Comparison of ENCODE assay signal across 1 cellular context in the genomic region with DNA sequence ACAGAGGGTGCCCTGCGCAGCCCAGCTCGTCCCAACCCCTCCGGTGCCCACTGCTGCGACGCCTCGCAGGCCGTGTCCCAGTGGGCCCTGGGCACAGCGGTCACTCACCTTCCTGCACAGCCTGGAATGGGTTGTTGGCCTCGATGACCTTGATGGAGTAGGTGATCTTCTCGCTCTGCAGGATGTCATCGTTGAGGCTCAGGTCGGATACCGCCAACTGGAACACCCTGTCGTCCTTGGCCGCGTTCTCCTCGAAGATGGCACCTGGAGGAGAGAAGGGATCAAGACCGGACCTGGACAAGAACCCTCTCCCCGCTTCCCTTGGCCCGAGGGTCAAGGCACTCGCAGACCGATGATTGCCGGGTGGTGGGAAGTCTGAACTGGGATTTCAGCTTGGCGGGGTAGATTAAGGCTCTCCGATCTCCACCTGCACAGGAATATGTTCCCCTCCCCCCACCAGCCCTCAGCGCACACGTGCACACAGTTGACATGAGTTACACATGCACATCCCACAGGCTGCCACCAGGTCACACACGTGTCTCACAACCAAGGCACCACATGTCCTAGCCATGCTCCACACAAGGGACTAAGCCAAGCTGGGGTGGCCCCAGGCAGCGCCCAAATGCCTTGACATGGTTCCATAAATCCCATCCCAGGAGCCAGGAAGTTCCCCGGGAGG.
TF ChIP-seq lines count a peak whose summit lies in the region.

No MANE protein-coding gene starts in this region.

TF ChIP-seq in HepG2, 621 proteins besides CTCF, POLR2A, EP300 and RAD21:
- no peak for TF ChIP-seq ZNF331 (CRISPR knock-in tag; IDR thresholded peaks at IDR 0.05)
- no peak for TF ChIP-seq SAFB2 (CRISPR knock-in tag; IDR thresholded peaks at IDR 0.05; ENCODE audit: borderline replicate concordance, low read depth)
- TF ChIP-seq ARNTL (CRISPR knock-in tag; IDR thresholded peaks at IDR 0.05), result no peak
- TF ChIP-seq, protein P1, sequence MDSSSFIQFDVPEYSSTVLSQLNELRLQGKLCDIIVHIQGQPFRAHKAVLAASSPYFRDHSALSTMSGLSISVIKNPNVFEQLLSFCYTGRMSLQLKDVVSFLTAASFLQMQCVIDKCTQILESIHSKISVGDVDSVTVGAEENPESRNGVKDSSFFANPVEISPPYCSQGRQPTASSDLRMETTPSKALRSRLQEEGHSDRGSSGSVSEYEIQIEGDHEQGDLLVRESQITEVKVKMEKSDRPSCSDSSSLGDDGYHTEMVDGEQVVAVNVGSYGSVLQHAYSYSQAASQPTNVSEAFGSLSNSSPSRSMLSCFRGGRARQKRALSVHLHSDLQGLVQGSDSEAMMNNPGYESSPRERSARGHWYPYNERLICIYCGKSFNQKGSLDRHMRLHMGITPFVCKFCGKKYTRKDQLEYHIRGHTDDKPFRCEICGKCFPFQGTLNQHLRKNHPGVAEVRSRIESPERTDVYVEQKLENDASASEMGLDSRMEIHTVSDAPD (CRISPR knock-in tag; IDR thresholded peaks at IDR 0.05), result no peak
- TF ChIP-seq KLF6 (CRISPR knock-in tag; IDR thresholded peaks at IDR 0.05), result no peak
- no peak for TF ChIP-seq CERS6 (CRISPR knock-in tag; IDR thresholded peaks at IDR 0.05)
- TF ChIP-seq ZSCAN31 (CRISPR knock-in tag; IDR thresholded peaks at IDR 0.05; ENCODE audit: low read depth), result no peak
- TF ChIP-seq ZNF746 (CRISPR knock-in tag; IDR thresholded peaks at IDR 0.05), result no peak
- TF ChIP-seq MAFG (CRISPR knock-in tag; IDR thresholded peaks at IDR 0.05), result no peak
- no peak for TF ChIP-seq DDIT3 (CRISPR knock-in tag; IDR thresholded peaks at IDR 0.05)
- no peak for TF ChIP-seq LCORL (IDR thresholded peaks at IDR 0.05)
- TF ChIP-seq LCORL (CRISPR knock-in tag; IDR thresholded peaks at IDR 0.05), result no peak
- TF ChIP-seq CEBPG (CRISPR knock-in tag; IDR thresholded peaks at IDR 0.05), result no peak
- no peak for TF ChIP-seq RARA (CRISPR knock-in tag; IDR thresholded peaks at IDR 0.05)
- TF ChIP-seq BHLHE40 (IDR thresholded peaks at IDR 0.05; ENCODE audit: low read length), result peak; percentile 26; the same call in 1 of the 2 replicates
- TF ChIP-seq, protein P2, sequence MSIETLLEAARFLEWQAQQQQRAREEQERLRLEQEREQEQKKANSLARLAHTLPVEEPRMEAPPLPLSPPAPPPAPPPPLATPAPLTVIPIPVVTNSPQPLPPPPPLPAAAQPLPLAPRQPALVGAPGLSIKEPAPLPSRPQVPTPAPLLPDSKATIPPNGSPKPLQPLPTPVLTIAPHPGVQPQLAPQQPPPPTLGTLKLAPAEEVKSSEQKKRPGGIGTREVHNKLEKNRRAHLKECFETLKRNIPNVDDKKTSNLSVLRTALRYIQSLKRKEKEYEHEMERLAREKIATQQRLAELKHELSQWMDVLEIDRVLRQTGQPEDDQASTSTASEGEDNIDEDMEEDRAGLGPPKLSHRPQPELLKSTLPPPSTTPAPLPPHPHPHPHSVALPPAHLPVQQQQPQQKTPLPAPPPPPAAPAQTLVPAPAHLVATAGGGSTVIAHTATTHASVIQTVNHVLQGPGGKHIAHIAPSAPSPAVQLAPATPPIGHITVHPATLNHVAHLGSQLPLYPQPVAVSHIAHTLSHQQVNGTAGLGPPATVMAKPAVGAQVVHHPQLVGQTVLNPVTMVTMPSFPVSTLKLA (IDR thresholded peaks at IDR 0.05), result peak; percentile 73
TF ChIP-seq in HepG2: peak in this region for 2.
